ENCODE assay signal across 10 cellular contexts in genomic region chr15:29942144-29942543, GRCh38.
DNase-seq lines count a peak whose midpoint lies in the region; ATAC-seq and TF ChIP-seq lines count a peak whose summit lies in the region.
"Had no signal": no experiment of that assay in that cellular context is flagged by ENCODE, and none has a peak within 500 bp of the region (broad histone marks: within the 10 kb centered on the region; RNA-seq: fewer than 3 reads in every experiment).

No MANE protein-coding gene starts in this region.

- no peaks in the 10 kb centered on the region for H3K9me3 ChIP-seq in Loucy (ENCODE audit: insufficient read depth, low read depth, low read length)

- H3K27me3 Mint-ChIP-seq in endothelial cell (ENCODE audit: unreplicated experiment) (no peaks in the 10 kb centered on the region), nephron progenitor cell (ENCODE audit: low read depth, poor library complexity) (peaks cover 3% of the 10 kb centered on the region)

- no peak overlapping the region for H3K9ac ChIP-seq in Loucy (ENCODE audit: low read depth, low read length, poor library complexity, severe bottlenecking)

- TF ChIP-seq CTCF in AG10803 (conservative IDR thresholded peaks at IDR 0.05; ENCODE audit: low read length) (peak; percentile 32), Loucy (conservative IDR thresholded peaks at IDR 0.05; ENCODE audit: low read length) (peak; percentile 18; the same call in 1 of the 2 replicates), endothelial cell (IDR thresholded peaks at IDR 0.05; ENCODE audit: unreplicated experiment) (peak; percentile 24), nephron progenitor cell (IDR thresholded peaks at IDR 0.05) (no peak)

- no peaks in the 10 kb centered on the region for H3K9me2 ChIP-seq in Loucy (replicated peaks; ENCODE audit: low read depth, low read length)

- H4K20me1 ChIP-seq in Loucy (ENCODE audit: insufficient read depth, low read length, poor library complexity, severe bottlenecking): no peaks in the 10 kb centered on the region

- no peaks in the 10 kb centered on the region for H3K36me3 Mint-ChIP-seq in endothelial cell (ENCODE audit: low read depth, unreplicated experiment)
- no peaks in the 10 kb centered on the region for H3K36me3 Mint-ChIP-seq in nephron progenitor cell (ENCODE audit: low read depth)

- no peaks in the 10 kb centered on the region for H3F3A ChIP-seq in Loucy (ENCODE audit: low read depth)

- H3K4me2 ChIP-seq in Loucy (ENCODE audit: low read depth, low read length, poor library complexity, severe bottlenecking): no peak overlapping the region

- no peak overlapping the region for H2AFZ ChIP-seq in Loucy (ENCODE audit: low read length)

- ATAC-seq in GM18511 (IDR thresholded peaks at IDR 0.05; ENCODE audit: unreplicated experiment): no peak

- H3K4me3 ChIP-seq in AG10803 (ENCODE audit: low read length): no peak overlapping the region
- no peak overlapping the region for H3K4me3 ChIP-seq in Loucy (ENCODE audit: low read length, poor library complexity, severe bottlenecking)

- H3K79me2 ChIP-seq in Loucy (ENCODE audit: insufficient read depth, low read length): no peaks in the 10 kb centered on the region

- H3K4me3 Mint-ChIP-seq in endothelial cell (ENCODE audit: unreplicated experiment) (no peak overlapping the region), nephron progenitor cell (no peak overlapping the region)

- no peaks in the 10 kb centered on the region for H3K4me1 Mint-ChIP-seq in endothelial cell (ENCODE audit: unreplicated experiment)
- H3K4me1 Mint-ChIP-seq in nephron progenitor cell: no peaks in the 10 kb centered on the region

- no peaks in the 10 kb centered on the region for H3K9me3 Mint-ChIP-seq in endothelial cell (ENCODE audit: unreplicated experiment)
- no peaks in the 10 kb centered on the region for H3K9me3 Mint-ChIP-seq in nephron progenitor cell

- no peaks in the 10 kb centered on the region for H3K36me3 ChIP-seq in Loucy (ENCODE audit: insufficient read depth, low read length)

- DNase-seq in AG10803 (ENCODE audit: low read depth) (no peak), endothelial cell (ENCODE audit: low spot score) (peak; percentile 30), nephron progenitor cell (no peak), epidermal melanocyte (ENCODE audit: insufficient read length, low spot score) (no peak)
- no peak for DNase-seq in stimulated activated CD4-positive, alpha-beta T cell treated with anti-CD3 and anti-CD28 coated beads, Interleukin-4, amount 100 ng/mL, for 4 hours
- no peak for DNase-seq in stimulated activated naive CD4-positive, alpha-beta T cell (lab: John Stamatoyannopoulos, UW)
- DNase-seq: glutamatergic neuron; stimulated activated CD4-positive, alpha-beta T cell treated with anti-CD3 and anti-CD28 coated beads, Interleukin-2, amount 100 ng/mL, for 24 hours had no signal

- H3K27ac Mint-ChIP-seq in endothelial cell (ENCODE audit: unreplicated experiment) (no peak overlapping the region), nephron progenitor cell (peak overlapping the region; percentile 51)

- H3K4me1 ChIP-seq in Loucy (ENCODE audit: insufficient read depth, low read length, poor library complexity, severe bottlenecking): no peaks in the 10 kb centered on the region

- no peaks in the 10 kb centered on the region for H3K27me3 ChIP-seq in Loucy (ENCODE audit: insufficient read depth, low read length, poor library complexity, severe bottlenecking)
